In genomic region chr17:31695456-31696090, GRCh38 we compare ENCODE assay signal across 10 cellular contexts.
A peak's percentile ranks its signal among the peaks of the same experiment; 100 is the strongest.
DNase-seq lines count a peak whose midpoint lies in the region; ATAC-seq and TF ChIP-seq lines count a peak whose summit lies in the region.
"Had no signal": no experiment of that assay in that cellular context is flagged by ENCODE, and none has a peak within 500 bp of the region (broad histone marks: within the 10 kb centered on the region; RNA-seq: fewer than 3 reads in every experiment).

No MANE protein-coding gene starts in this region.

- POLR2A ChIA-PET in Caco-2 (lab: Charles Lee) (no interaction called here), T-cell (lab: Charles Lee) (interaction anchor here in 1 of 2 donors (0.6 kb wide), 1 partner anchor 20 kb away, joined by 5 read pairs; no protein-coding TSS in a partner anchor)

- H3K9me3 ChIP-seq in Caco-2, result no peaks in the 10 kb centered on the region
- H3K9me3 ChIP-seq: BLaER1 had no signal

- H3K4me1 Mint-ChIP-seq in Caco-2 (ENCODE audit: low read depth, unreplicated experiment) (peaks cover 8% of the 10 kb centered on the region), progenitor cell of endocrine pancreas (ENCODE audit: low read depth) (peaks cover 11% of the 10 kb centered on the region), T-cell (no peaks in the 10 kb centered on the region)

- ATAC-seq in Right ventricle myocardium superior (ENCODE audit: poor library complexity), result peak; percentile 11
- ATAC-seq in T-cell (replicated peaks in 1 of 4), result no peak

- no peak overlapping the region for H3K4me3 ChIP-seq in Caco-2 (ENCODE audit: low read depth, low read length)
- H3K4me3 ChIP-seq: BLaER1 had no signal

- TF ChIP-seq CTCF in Caco-2 (IDR thresholded peaks at IDR 0.05; ENCODE audit: insufficient read depth in 1 of 2, low read depth in 1 of 2, low read length in 1 of 2, severe bottlenecking in 1 of 2, unreplicated experiment in 1 of 2) (no peak), progenitor cell of endocrine pancreas (IDR thresholded peaks at IDR 0.05; ENCODE audit: unreplicated experiment) (no peak)

- H3K27me3 Mint-ChIP-seq in Caco-2 (ENCODE audit: insufficient read depth, unreplicated experiment) (no peaks in the 10 kb centered on the region), progenitor cell of endocrine pancreas (no peaks in the 10 kb centered on the region), T-cell (peaks cover 0 to 8% of the 10 kb centered on the region in 2 donors)

- H3K27ac ChIP-seq in angular gyrus (ENCODE audit: low read depth, low read length), result peak overlapping the region; percentile 49
- H3K27ac ChIP-seq: BLaER1 had no signal

- no TSS peak for BruUV-seq in Caco-2 (replicated peaks; lab: Mats Ljungman, UMichigan)

- H3K36me3 Mint-ChIP-seq in Caco-2 (ENCODE audit: insufficient read depth, unreplicated experiment) (no peaks in the 10 kb centered on the region), progenitor cell of endocrine pancreas (ENCODE audit: insufficient read depth) (no peaks in the 10 kb centered on the region), T-cell (no peaks in the 10 kb centered on the region)

- peaks cover 10% of the 10 kb centered on the region for H3K4me1 ChIP-seq in Caco-2
- H3K4me1 ChIP-seq: BLaER1 had no signal

- H3K4me3 Mint-ChIP-seq in Caco-2 (ENCODE audit: unreplicated experiment) (no peak overlapping the region), progenitor cell of endocrine pancreas (ENCODE audit: low read depth) (no peak overlapping the region), T-cell (no peak overlapping the region)

- no peaks in the 10 kb centered on the region for H3K36me3 ChIP-seq in Caco-2 (ENCODE audit: control insufficient read depth, insufficient read depth, low read length)
- H3K36me3 ChIP-seq: BLaER1 had no signal

- intact Hi-C loops in Caco-2 (cut with micrococcal nuclease; ENCODE audit: unreplicated experiment), result loop anchor here (5.0 to 10.0 kb wide), 2 partner anchors 131 to 147 kb away; no protein-coding TSS in a partner anchor
- intact Hi-C loops in Right ventricle myocardium superior (cut with DNase I), result loop anchor here (5.0 kb wide), 1 partner anchor 147 kb away; no protein-coding TSS in a partner anchor

- DNase-seq in Caco-2 (no peak), Right ventricle myocardium superior (no peak), progenitor cell of endocrine pancreas (ENCODE audit: low spot score, unreplicated experiment) (no peak), ureter (ENCODE audit: low spot score) (no peak), NCI-H2029 (lab: John Stamatoyannopoulos, UW) (no peak), T-cell (no peak)
- no peak for DNase-seq in stimulated activated CD4-positive, alpha-beta T cell treated with anti-CD3 and anti-CD28 coated beads, Interleukin-15, amount 100 ng/mL, for 24 hours
- DNase-seq: activated CD4-positive, CD25-positive, alpha-beta regulatory T cell had no signal

- H3K27ac Mint-ChIP-seq in Caco-2 (ENCODE audit: unreplicated experiment), result peak overlapping the region; percentile 16
- H3K27ac Mint-ChIP-seq in progenitor cell of endocrine pancreas, result peak overlapping the region; percentile 76
- no peak overlapping the region for H3K27ac Mint-ChIP-seq in T-cell

- H3K9me3 Mint-ChIP-seq in Caco-2 (ENCODE audit: unreplicated experiment) (no peaks in the 10 kb centered on the region), progenitor cell of endocrine pancreas (ENCODE audit: low read depth) (no peaks in the 10 kb centered on the region), T-cell (no peaks in the 10 kb centered on the region)

- no peaks in the 10 kb centered on the region for H3K27me3 ChIP-seq in Caco-2 (replicated peaks; ENCODE audit: control insufficient read depth, insufficient read depth, low read length)
- H3K27me3 ChIP-seq: BLaER1 had no signal

- CTCF ChIA-PET in Caco-2 (lab: Charles Lee), result interaction anchor here (1.2 to 1.4 kb wide), 5 partner anchors 108 to 147 kb away, joined by 3 to 5 read pairs (median 5); no protein-coding TSS in a partner anchor
- CTCF ChIA-PET in T-cell (lab: Charles Lee), result no interaction called here

Comparison
In these comparisons a context has a peak if more than half of its experiments do, and no peak if none do; other contexts are left out.
1. H3K27ac Mint-ChIP-seq: peak in Caco-2 (single experiment) and progenitor cell of endocrine pancreas (single experiment); none in T-cell (0 of 2).